ENCODE assay signal across 17 cellular contexts in the genomic region with DNA sequence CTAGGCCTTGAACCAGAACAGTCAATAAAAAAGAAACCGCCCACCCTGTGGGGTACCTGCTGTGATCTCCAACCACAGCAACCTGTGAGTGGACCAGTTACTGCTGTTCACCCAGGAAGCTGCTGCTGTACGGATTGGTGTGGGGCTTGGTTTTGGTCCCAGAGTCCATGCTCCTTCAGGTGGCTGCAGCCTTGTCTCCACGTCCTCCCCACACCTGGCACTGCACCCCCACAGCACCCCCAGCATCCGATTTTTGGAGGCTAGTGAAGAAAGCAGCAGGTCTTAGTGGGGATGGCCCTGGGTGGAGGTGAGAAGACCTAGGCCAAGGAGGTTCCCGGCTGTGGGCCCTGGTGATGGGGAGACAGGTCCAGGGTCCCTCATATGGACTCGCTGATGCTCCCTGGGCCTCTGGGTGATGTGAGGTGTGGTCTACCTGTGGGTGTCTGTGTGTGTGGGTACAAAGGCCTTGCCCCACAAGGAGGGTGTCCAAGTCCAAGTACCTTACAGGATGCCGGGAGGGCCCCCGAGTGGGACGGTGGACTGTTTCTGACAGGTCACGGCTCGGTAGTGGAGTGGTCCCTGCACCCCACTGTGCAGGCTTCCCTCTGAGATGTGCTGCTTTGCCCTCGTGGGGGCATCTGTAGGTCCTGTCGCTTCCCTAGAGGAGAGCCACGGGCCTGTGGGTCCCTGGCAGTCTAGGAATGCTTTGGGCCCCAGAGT.
DNase-seq lines count a peak whose midpoint lies in the region; ATAC-seq and TF ChIP-seq lines count a peak whose summit lies in the region.
"Had no signal": no experiment of that assay in that cellular context is flagged by ENCODE, and none has a peak within 500 bp of the region (broad histone marks: within the 10 kb centered on the region; RNA-seq: fewer than 3 reads in every experiment).

No MANE protein-coding gene starts in this region.

- H3K4me1 ChIP-seq in esophagus squamous epithelium: peaks cover 13 to 79% (median 20%) of the 10 kb centered on the region in 3 donors
- peaks cover under 1 to 1% of the 10 kb centered on the region in 2 donors for H3K4me1 ChIP-seq in neuronal stem cell (ENCODE audit: control insufficient read depth in 2 of 2, insufficient read depth in 1 of 2, low read depth in 1 of 2, low read length in 2 of 2)
- peaks cover 4% of the 10 kb centered on the region for H3K4me1 ChIP-seq in upper lobe of right lung
- H3K4me1 ChIP-seq: BE2C had no signal

- H3K36me3 ChIP-seq in esophagus squamous epithelium (no peaks in the 10 kb centered on the region), neuronal stem cell (replicated peaks in 1 of 2; ENCODE audit: control insufficient read depth in 2 of 2, insufficient read depth in 2 of 2, low read length in 2 of 2) (peaks cover 0 to 2% of the 10 kb centered on the region in 2 donors), upper lobe of right lung (no peaks in the 10 kb centered on the region)
- H3K36me3 ChIP-seq: BE2C had no signal

- no peak overlapping the region for H3K4me3 ChIP-seq in esophagus squamous epithelium
- no peak overlapping the region for H3K4me3 ChIP-seq in neuronal stem cell (ENCODE audit: low read length in 2 of 2)
- no peak overlapping the region for H3K4me3 ChIP-seq in upper lobe of right lung

- H4K8ac ChIP-seq in neuronal stem cell (ENCODE audit: low read depth, low read length): no peak overlapping the region

- peak overlapping the region in 3 of 4 donors; percentile 71 to 90 (median 88) for H3K27ac ChIP-seq in esophagus squamous epithelium
- H3K27ac ChIP-seq in neuronal stem cell (replicated peaks; ENCODE audit: low read length): no peak overlapping the region
- no peak overlapping the region for H3K27ac ChIP-seq in upper lobe of right lung

- ATAC-seq in Right ventricle myocardium superior (ENCODE audit: poor library complexity): no peak
- no peak for ATAC-seq in left cardiac atrium
- no peak for ATAC-seq in upper lobe of right lung

- WGBS in esophagus squamous epithelium, 2 donors: 92 to 94% methylated on average over 3 to 5 of the region's 14 CpGs
- WGBS in neuronal stem cell (ENCODE audit: extremely low coverage in 2 of 2, insufficient read length in 2 of 2, insufficient replicate concordance in 1 of 2), 2 donors: no CpG with 5 or more reads among the region's 14 CpGs

- H3K4me2 ChIP-seq in neuronal stem cell (ENCODE audit: insufficient read depth, low read length, poor library complexity, severe bottlenecking): no peak overlapping the region

- intact Hi-C loops in Right ventricle myocardium superior (cut with DNase I) (no loop called here), left cardiac atrium (cut with DNase I) (no loop called here), esophagus squamous epithelium (cut with DNase I) (no loop called here), upper lobe of right lung (cut with DNase I) (no loop called here)

- no peak overlapping the region for H2BK120ac ChIP-seq in neuronal stem cell (ENCODE audit: low read depth, low read length)

- H2BK15ac ChIP-seq in neuronal stem cell (ENCODE audit: low read length): no peak overlapping the region

- H3K27me3 ChIP-seq in esophagus squamous epithelium: no peaks in the 10 kb centered on the region
- H3K27me3 ChIP-seq in neuronal stem cell (ENCODE audit: control insufficient read depth in 3 of 3, insufficient read depth in 3 of 3, low read depth in 1 of 3, low read length in 3 of 3): no peaks in the 10 kb centered on the region
- H3K27me3 ChIP-seq in upper lobe of right lung: no peaks in the 10 kb centered on the region
- H3K27me3 ChIP-seq: BE2C had no signal

- TF ChIP-seq POLR2A in esophagus squamous epithelium (IDR thresholded peaks at IDR 0.05): no peak

- no peak overlapping the region for H3K9ac ChIP-seq in neuronal stem cell (ENCODE audit: low read depth, low read length, poor library complexity)

- H4K91ac ChIP-seq in neuronal stem cell (ENCODE audit: low read depth, low read length, poor library complexity): no peak overlapping the region

- DNase-seq in Right ventricle myocardium superior (peak; percentile 24), left cardiac atrium (no peak), esophagus squamous epithelium (lab: John Stamatoyannopoulos, UW) (no peak), neuronal stem cell (ENCODE audit: low spot score) (no peak), upper lobe of right lung (peak; percentile 42), T-helper 9 cell (no peak), glomerular visceral epithelial cell (ENCODE audit: extremely low spot score) (no peak)
- DNase-seq in activated naive CD4-positive, alpha-beta T cell treated with anti-CD3 and anti-CD28 coated beads, Interleukin-2, amount 50 U/mL, for 16 hours: no peak
- DNase-seq: BE2C; CD4-positive, alpha-beta memory T cell; DMS153; GDM1; H7; Kasumi-1; NCI-H1105; NCI-H2081; SHP77 treated with DMSO at 0.1 percent for 48 hours had no signal

- no peak overlapping the region for H2BK12ac ChIP-seq in neuronal stem cell (ENCODE audit: low read length)

- peak overlapping the region; percentile 37 for H3K23ac ChIP-seq in neuronal stem cell (ENCODE audit: low read depth, low read length, poor library complexity)

- no peaks in the 10 kb centered on the region for H3K9me3 ChIP-seq in esophagus squamous epithelium
- H3K9me3 ChIP-seq in neuronal stem cell (replicated peaks in 1 of 2; ENCODE audit: control insufficient read depth in 2 of 2, insufficient read depth in 1 of 2, low read depth in 1 of 2, low read length in 2 of 2): no peaks in the 10 kb centered on the region
- H3K9me3 ChIP-seq in upper lobe of right lung: no peaks in the 10 kb centered on the region
- H3K9me3 ChIP-seq: BE2C had no signal

- peaks cover 1% of the 10 kb centered on the region for H3K79me1 ChIP-seq in neuronal stem cell (ENCODE audit: low read depth, low read length)

- peak overlapping the region; percentile 45 for H3K18ac ChIP-seq in neuronal stem cell (ENCODE audit: low read length)

- no peak overlapping the region for H3K4ac ChIP-seq in neuronal stem cell (ENCODE audit: low read length)

- no peak overlapping the region for H2AFZ ChIP-seq in neuronal stem cell (ENCODE audit: low read length)

- peak overlapping the region; percentile 17 for H2AK5ac ChIP-seq in neuronal stem cell (ENCODE audit: low read depth, low read length)

- no peak overlapping the region for H2BK5ac ChIP-seq in neuronal stem cell (ENCODE audit: low read length)

- TF ChIP-seq CTCF in esophagus squamous epithelium (IDR thresholded peaks at IDR 0.05) (no peak), upper lobe of right lung (IDR thresholded peaks at IDR 0.05) (no peak)

- H3K14ac ChIP-seq in neuronal stem cell (ENCODE audit: low read length): no peak overlapping the region

Comparison
In these comparisons a context has a peak if more than half of its experiments do, and no peak if none do; other contexts are left out.
1. DNase-seq: peak in Right ventricle myocardium superior (single experiment) and upper lobe of right lung (single experiment); none in left cardiac atrium (single experiment), esophagus squamous epithelium (single experiment), neuronal stem cell (single experiment), activated naive CD4-positive, alpha-beta T cell treated with anti-CD3 and anti-CD28 coated beads, Interleukin-2, amount 50 U/mL, for 16 hours (single experiment), T-helper 9 cell (single experiment) and glomerular visceral epithelial cell (single experiment).
2. H3K27ac ChIP-seq: peak in esophagus squamous epithelium (3 of 4); none in neuronal stem cell (single experiment) and upper lobe of right lung (single experiment).